Comparison of ENCODE assay signal across 19 cellular contexts in genomic region chr11:12241401-12241800, GRCh38.
DNase-seq lines count a peak whose midpoint lies in the region; ATAC-seq, FAIRE-seq and TF ChIP-seq lines count a peak whose summit lies in the region.
"Had no signal": no experiment of that assay in that cellular context is flagged by ENCODE, and none has a peak within 500 bp of the region (broad histone marks: within the 10 kb centered on the region; RNA-seq: fewer than 3 reads in every experiment).

No MANE protein-coding gene starts in this region.

- H3K9ac ChIP-seq in H9 (ENCODE audit: extremely low read depth, insufficient read length, low read length) = no peak overlapping the region

- no peak overlapping the region for H2BK5ac ChIP-seq in H9 (ENCODE audit: insufficient read length, low read length)

- peaks cover 42 to 45% of the 10 kb centered on the region in 2 experiments for H3K4me1 Mint-ChIP-seq in H9
- H3K4me1 Mint-ChIP-seq in activated naive CD8-positive, alpha-beta T cell treated with anti-CD3 and anti-CD28 coated beads, Interleukin-2, amount 50 U/mL, for 24 hours = peaks cover 29% of the 10 kb centered on the region

- H3K27ac Mint-ChIP-seq in H9 = peak overlapping the region in 2 of 3 experiments; percentile 53 to 58; a peak in 3 of 7 replicates
- peak overlapping the region; percentile 61 for H3K27ac Mint-ChIP-seq in activated naive CD8-positive, alpha-beta T cell treated with anti-CD3 and anti-CD28 coated beads, Interleukin-2, amount 50 U/mL, for 24 hours
- H3K27ac Mint-ChIP-seq: stimulated activated naive B cell treated with anti-CD40 and anti-IgM and Interleukin-4, amounts not matched to agents 10 μg/mL and 1 μg/mL and 100 μg/mL, for 72 hours had no signal

- H3K4me1 ChIP-seq in H9 (ENCODE audit: insufficient read depth, low read length) (peaks cover 10% of the 10 kb centered on the region; the same call in 1 of the 2 replicates), pancreas (peaks cover 13 to 44% (median 23%) of the 10 kb centered on the region in 3 donors)

- no peak overlapping the region for H2AFZ ChIP-seq in H9 (ENCODE audit: low read length)

- H3K4me3 Mint-ChIP-seq in H9 = no peak overlapping the region
- H3K4me3 Mint-ChIP-seq in activated naive CD8-positive, alpha-beta T cell treated with anti-CD3 and anti-CD28 coated beads, Interleukin-2, amount 50 U/mL, for 24 hours = no peak overlapping the region
- H3K4me3 Mint-ChIP-seq: CD8-positive, alpha-beta memory T cell; neural crest cell; stimulated activated naive B cell treated with anti-CD40 and anti-IgM and Interleukin-4, amounts not matched to agents 10 μg/mL and 1 μg/mL and 100 μg/mL, for 72 hours had no signal

- no peaks in the 10 kb centered on the region for H3K79me2 ChIP-seq in H9 (ENCODE audit: insufficient read depth, low read length)

- TF ChIP-seq CTCF in H9 (conservative IDR thresholded peaks at IDR 0.05) = no peak
- TF ChIP-seq CTCF in pancreas (IDR thresholded peaks at IDR 0.05) = no peak

- H2BK20ac ChIP-seq in H9 (ENCODE audit: low read depth, low read length, poor library complexity, severe bottlenecking) = no peak overlapping the region

- intact Hi-C loops in pancreas (cut with DNase I) = no loop called here

- no peak overlapping the region for H4K8ac ChIP-seq in H9 (replicated peaks; ENCODE audit: insufficient read length, low read depth, low read length)

- H4K20me1 ChIP-seq in H9 (ENCODE audit: control insufficient read depth, insufficient read depth, insufficient read length) = no peaks in the 10 kb centered on the region

- DNase-seq in NCI-H748 (lab: John Stamatoyannopoulos, UW; ENCODE audit: unreplicated experiment) = peak; percentile 82
- no peak for DNase-seq in NCI-H748 treated with DMSO at 0.1 percent for 48 hours (lab: John Stamatoyannopoulos, UW)
- no peak for DNase-seq in H9
- DNase-seq in activated naive CD8-positive, alpha-beta T cell treated with anti-CD3 and anti-CD28 coated beads, Interleukin-2, amount 50 U/mL, for 24 hours = no peak
- peak in 4 of 6 donors; percentile 67 to 72 (median 70) for DNase-seq in pancreas
- no peak for DNase-seq in stimulated activated CD4-positive, alpha-beta T cell treated with anti-CD3 and anti-CD28 coated beads, Interleukin-4, amount 100 ng/mL, for 1 hour
- DNase-seq in HUDEP-2 (lab: John Stamatoyannopoulos, UW; ENCODE audit: unreplicated experiment in 76 of 76) = no peak
- DNase-seq: CD8-positive, alpha-beta memory T cell; erythroblast; IMR-90; left cardiac atrium; midbrain; Peyer's patch; stimulated activated CD4-positive, alpha-beta T cell treated with anti-CD3 and anti-CD28 coated beads, Interleukin-12 subunit alpha, Interleukin-12 subunit beta, amount 100 ng/mL, for 4 hours; stimulated activated naive B cell treated with anti-CD40 and anti-IgM and Interleukin-4, amounts not matched to agents 10 μg/mL and 1 μg/mL and 100 μg/mL, for 72 hours had no signal

- H3K36me3 Mint-ChIP-seq in H9 (ENCODE audit: insufficient read depth in 1 of 3, low read depth in 3 of 3) = no peaks in the 10 kb centered on the region; a peak in 1 of 7 replicates
- peaks cover 28% of the 10 kb centered on the region for H3K36me3 Mint-ChIP-seq in activated naive CD8-positive, alpha-beta T cell treated with anti-CD3 and anti-CD28 coated beads, Interleukin-2, amount 50 U/mL, for 24 hours (ENCODE audit: low read depth)
- H3K36me3 Mint-ChIP-seq: stimulated activated naive B cell treated with anti-CD40 and anti-IgM and Interleukin-4, amounts not matched to agents 10 μg/mL and 1 μg/mL and 100 μg/mL, for 72 hours had no signal

- no peak overlapping the region for H2BK15ac ChIP-seq in H9 (ENCODE audit: low read depth, low read length)

- no peaks in the 10 kb centered on the region for H3K9me3 Mint-ChIP-seq in H9
- no peaks in the 10 kb centered on the region for H3K9me3 Mint-ChIP-seq in activated naive CD8-positive, alpha-beta T cell treated with anti-CD3 and anti-CD28 coated beads, Interleukin-2, amount 50 U/mL, for 24 hours
- H3K9me3 Mint-ChIP-seq: CD8-positive, alpha-beta memory T cell; neural crest cell; stimulated activated naive B cell treated with anti-CD40 and anti-IgM and Interleukin-4, amounts not matched to agents 10 μg/mL and 1 μg/mL and 100 μg/mL, for 72 hours had no signal

- no peak overlapping the region for H3K56ac ChIP-seq in H9 (ENCODE audit: insufficient read length, low read depth, low read length)

- no peak overlapping the region for H4K91ac ChIP-seq in H9 (ENCODE audit: insufficient read length, low read depth, low read length)

- H3K27me3 ChIP-seq in H9 (ENCODE audit: insufficient read depth, low read length) (no peaks in the 10 kb centered on the region), pancreas (no peaks in the 10 kb centered on the region)
- H3K27me3 ChIP-seq: gastrocnemius medialis, Peyer's patch had no signal

- H3T11ph ChIP-seq in H9 (ENCODE audit: low read length) = no peak overlapping the region

- no peak for FAIRE-seq in pancreas (lab: Jason Lieb, UNC)
- FAIRE-seq: H54 had no signal

- H2AK5ac ChIP-seq in H9 (ENCODE audit: insufficient read length, low read length) = no peak overlapping the region

- H3K4me2 ChIP-seq in H9 (ENCODE audit: insufficient read depth, insufficient read length, low read length) = no peak overlapping the region

- H3K18ac ChIP-seq in H9 (ENCODE audit: insufficient read length, low read depth, low read length) = no peak overlapping the region

- no peaks in the 10 kb centered on the region for H3K9me3 ChIP-seq in H9 (ENCODE audit: control insufficient read depth, low read depth, low read length)
- H3K9me3 ChIP-seq in pancreas = no peaks in the 10 kb centered on the region
- H3K9me3 ChIP-seq: gastrocnemius medialis, Peyer's patch had no signal

- no peaks in the 10 kb centered on the region for H3K36me3 ChIP-seq in pancreas

- no peak overlapping the region for H3K4ac ChIP-seq in H9 (ENCODE audit: low read depth, low read length)

- no peaks in the 10 kb centered on the region for H3K79me1 ChIP-seq in H9 (ENCODE audit: insufficient read depth, low read depth, low read length, poor library complexity, severe bottlenecking)

- no peak overlapping the region for H3K23ac ChIP-seq in H9 (ENCODE audit: insufficient read length, low read depth, low read length)

- H3K27ac ChIP-seq in H9 (ENCODE audit: insufficient read length, low read depth, low read length) (no peak overlapping the region), pancreas (peak overlapping the region; percentile 61 to 84 (median 74))

- H2BK120ac ChIP-seq in H9 (ENCODE audit: low read depth, low read length, poor library complexity, severe bottlenecking) = no peak overlapping the region

- peaks cover 5% of the 10 kb centered on the region for H3K27me3 Mint-ChIP-seq in H9 (ENCODE audit: low read depth)
- no peaks in the 10 kb centered on the region for H3K27me3 Mint-ChIP-seq in activated naive CD8-positive, alpha-beta T cell treated with anti-CD3 and anti-CD28 coated beads, Interleukin-2, amount 50 U/mL, for 24 hours
- H3K27me3 Mint-ChIP-seq: CD8-positive, alpha-beta memory T cell had no signal

- no CpG with 5 or more reads among the region's 7 CpGs for WGBS in H9 (ENCODE audit: extremely low coverage, insufficient read length, low lambda C conversion rate)
- 35 to 47% methylated on average over 7 of the region's 7 CpGs for WGBS in pancreas, 2 donors

- H3K4me3 ChIP-seq in pancreas = no peak overlapping the region
- H3K4me3 ChIP-seq: gastrocnemius medialis, Peyer's patch had no signal

- no peak overlapping the region for H4K5ac ChIP-seq in H9 (ENCODE audit: insufficient read length, low read depth, low read length)

- no peak overlapping the region for H2BK12ac ChIP-seq in H9 (ENCODE audit: insufficient read length, low read depth, low read length)

- no peak overlapping the region for H3K14ac ChIP-seq in H9 (ENCODE audit: insufficient read depth, low read length)

- no peak for ATAC-seq in activated naive CD8-positive, alpha-beta T cell treated with anti-CD3 and anti-CD28 coated beads, Interleukin-2, amount 50 U/mL, for 24 hours
- peak; percentile 24 to 51 (median 42) for ATAC-seq in pancreas
- ATAC-seq in GM21423 (IDR thresholded peaks at IDR 0.05; ENCODE audit: unreplicated experiment) = no peak
- ATAC-seq: left cardiac atrium; stimulated activated naive B cell treated with anti-CD40 and anti-IgM and Interleukin-4, amounts not matched to agents 10 μg/mL and 1 μg/mL and 100 μg/mL, for 72 hours had no signal

- no peaks in the 10 kb centered on the region for H3K23me2 ChIP-seq in H9 (ENCODE audit: insufficient read length, low read depth, low read length, poor library complexity, severe bottlenecking)

Comparison
In these comparisons a context has a peak if more than half of its experiments do, and no peak if none do; other contexts are left out.
1. DNase-seq: peak in NCI-H748 (single experiment) and pancreas (4 of 6); none in NCI-H748 treated with DMSO at 0.1 percent for 48 hours (single experiment), H9 (single experiment), activated naive CD8-positive, alpha-beta T cell treated with anti-CD3 and anti-CD28 coated beads, Interleukin-2, amount 50 U/mL, for 24 hours (single experiment), stimulated activated CD4-positive, alpha-beta T cell treated with anti-CD3 and anti-CD28 coated beads, Interleukin-4, amount 100 ng/mL, for 1 hour (single experiment) and HUDEP-2 (0 of 76).
2. ATAC-seq: peak in pancreas (4 of 4); none in activated naive CD8-positive, alpha-beta T cell treated with anti-CD3 and anti-CD28 coated beads, Interleukin-2, amount 50 U/mL, for 24 hours (single experiment) and GM21423 (single experiment).